Comparison of ENCODE assay signal across 2 cellular contexts in the genomic region with DNA sequence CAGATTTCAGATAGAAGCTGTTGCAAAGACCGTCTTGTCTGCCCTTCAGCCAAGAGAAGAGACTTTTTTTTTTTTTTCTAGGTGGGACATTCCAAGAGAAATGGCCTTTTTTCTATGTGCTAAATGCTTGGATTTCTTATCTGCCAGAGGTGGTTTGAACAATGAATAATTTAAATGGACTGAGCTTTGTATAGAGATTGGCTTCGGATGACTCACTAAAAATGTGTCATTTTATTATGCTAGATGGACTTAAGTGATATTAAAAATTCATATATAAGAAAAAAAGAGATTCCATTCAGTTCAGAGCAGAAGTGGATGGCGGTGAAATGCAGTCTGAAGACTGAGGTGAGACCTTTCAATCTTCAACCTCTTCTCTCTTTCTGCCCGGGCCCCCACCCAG.
TF ChIP-seq lines count a peak whose summit lies in the region.

No MANE protein-coding gene starts in this region.

TF ChIP-seq in A549, 52 proteins besides CTCF, POLR2A, EP300 and RAD21:
- no peak for TF ChIP-seq FOSL2 (IDR thresholded peaks at IDR 0.05)
- 0 out of 2 replicates have a peak, but pooled peaks have one; percentile 3 for TF ChIP-seq FOSL2 (CRISPR knock-in tag; IDR thresholded peaks at IDR 0.05)
- TF ChIP-seq HDAC2 (IDR thresholded peaks at IDR 0.05): no peak
TF ChIP-seq in A549: peak in this region for 1.

TF ChIP-seq in K562, 482 proteins besides CTCF, POLR2A, EP300 and RAD21:
- TF ChIP-seq TBP (optimal IDR thresholded peaks at IDR 0.05; ENCODE audit: low read depth, low read length) (no peak), NFIX (CRISPR knock-in tag; IDR thresholded peaks at IDR 0.05; ENCODE audit: low read depth) (no peak), PHB2 (IDR thresholded peaks at IDR 0.05; ENCODE audit: low read depth) (no peak), FOSL1 (tag; conservative IDR thresholded peaks at IDR 0.05) (0 out of 2 replicates have a peak, but pooled peaks have one; percentile 26), HMG20B (CRISPR knock-in tag; IDR thresholded peaks at IDR 0.05) (no peak)
- TF ChIP-seq, protein P1, sequence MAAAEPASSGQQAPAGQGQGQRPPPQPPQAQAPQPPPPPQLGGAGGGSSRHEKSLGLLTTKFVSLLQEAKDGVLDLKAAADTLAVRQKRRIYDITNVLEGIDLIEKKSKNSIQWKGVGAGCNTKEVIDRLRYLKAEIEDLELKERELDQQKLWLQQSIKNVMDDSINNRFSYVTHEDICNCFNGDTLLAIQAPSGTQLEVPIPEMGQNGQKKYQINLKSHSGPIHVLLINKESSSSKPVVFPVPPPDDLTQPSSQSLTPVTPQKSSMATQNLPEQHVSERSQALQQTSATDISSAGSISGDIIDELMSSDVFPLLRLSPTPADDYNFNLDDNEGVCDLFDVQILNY (CRISPR knock-in tag; IDR thresholded peaks at IDR 0.05): no peak
- TF ChIP-seq, protein P2, sequence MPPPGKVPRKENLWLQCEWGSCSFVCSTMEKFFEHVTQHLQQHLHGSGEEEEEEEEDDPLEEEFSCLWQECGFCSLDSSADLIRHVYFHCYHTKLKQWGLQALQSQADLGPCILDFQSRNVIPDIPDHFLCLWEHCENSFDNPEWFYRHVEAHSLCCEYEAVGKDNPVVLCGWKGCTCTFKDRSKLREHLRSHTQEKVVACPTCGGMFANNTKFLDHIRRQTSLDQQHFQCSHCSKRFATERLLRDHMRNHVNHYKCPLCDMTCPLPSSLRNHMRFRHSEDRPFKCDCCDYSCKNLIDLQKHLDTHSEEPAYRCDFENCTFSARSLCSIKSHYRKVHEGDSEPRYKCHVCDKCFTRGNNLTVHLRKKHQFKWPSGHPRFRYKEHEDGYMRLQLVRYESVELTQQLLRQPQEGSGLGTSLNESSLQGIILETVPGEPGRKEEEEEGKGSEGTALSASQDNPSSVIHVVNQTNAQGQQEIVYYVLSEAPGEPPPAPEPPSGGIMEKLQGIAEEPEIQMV (tag; conservative IDR thresholded peaks at IDR 0.05; ENCODE audit: low read depth): no peak
TF ChIP-seq in K562: peak in this region for 1.
